In the genomic region with DNA sequence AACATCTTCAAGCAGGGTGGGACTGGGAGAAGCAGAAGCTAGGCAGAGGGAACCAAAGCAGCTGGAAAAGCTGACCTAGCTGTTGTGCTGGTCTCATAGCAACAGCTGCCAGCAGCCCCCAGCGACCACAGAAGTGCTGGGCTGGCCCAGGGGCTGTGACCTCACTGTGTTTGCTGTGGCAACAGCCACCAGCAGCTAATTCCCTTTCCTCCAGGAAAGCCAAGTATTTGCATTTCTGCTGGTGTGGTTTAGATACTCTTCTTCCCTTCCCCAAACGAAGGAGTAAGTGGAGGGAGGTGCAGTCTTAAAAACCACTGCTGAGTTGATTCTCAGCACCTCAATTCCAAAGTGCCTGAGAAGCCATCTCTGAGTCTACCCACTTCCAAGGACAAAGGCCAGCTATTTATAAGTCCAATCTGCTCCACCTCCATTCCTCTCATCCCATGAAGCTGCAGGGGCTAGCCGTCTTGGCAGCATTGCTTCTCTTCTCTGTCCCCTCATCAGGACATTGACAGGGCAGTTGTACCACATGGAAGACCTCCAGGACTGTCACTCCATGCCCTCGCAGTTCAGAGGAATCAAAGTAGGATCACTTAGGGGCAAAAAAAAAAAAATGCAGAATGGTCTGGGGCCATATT, we compare ENCODE assay signal across 8 cellular contexts. TPM values are rescaled to one million over a fixed set of nuclear protein-coding genes. Genes with fewer than 3 reads are reported as not detected.
DNase-seq lines count a peak whose midpoint lies in the region; ATAC-seq and TF ChIP-seq lines count a peak whose summit lies in the region.

No MANE protein-coding gene starts in this region.

- peaks cover 69% of the 10 kb centered on the region for H3K4me1 Mint-ChIP-seq in activated CD4-positive, alpha-beta T cell treated with anti-CD3 and anti-CD28 coated beads, Interleukin-2, amount 10 ng/mL, durations not matched to agents 24 days and 14 days

- H3K36me3 Mint-ChIP-seq in activated CD4-positive, alpha-beta T cell treated with anti-CD3 and anti-CD28 coated beads, Interleukin-2, amount 10 ng/mL, durations not matched to agents 24 days and 14 days (ENCODE audit: low read depth): peaks cover 86% of the 10 kb centered on the region

- no peaks in the 10 kb centered on the region for H3K27me3 ChIP-seq in liver (ENCODE audit: control insufficient read depth in 4 of 4, insufficient read depth in 4 of 4, low read length in 3 of 4)

- peaks cover 0 to 5% (median 1%) of the 10 kb centered on the region in 4 donors for H3K4me1 ChIP-seq in liver (ENCODE audit: control insufficient read depth in 4 of 4, insufficient read depth in 4 of 4, low read length in 3 of 4)

- no peak for TF ChIP-seq RAD21 in liver (IDR thresholded peaks at IDR 0.05)

- no peaks in the 10 kb centered on the region for H3K9me3 ChIP-seq in liver (ENCODE audit: control insufficient read depth in 4 of 4, low read length in 3 of 4)

- intact Hi-C loops in activated CD4-positive, alpha-beta T cell treated with anti-CD3 and anti-CD28 coated beads, Interleukin-2, amount 10 ng/mL, durations not matched to agents 24 days and 14 days (cut with micrococcal nuclease): no loop called here

- H3K27ac ChIP-seq in liver (ENCODE audit: low read depth in 1 of 2, low read length in 2 of 2) (peak overlapping the region in 1 of 2 donors; percentile 68), substantia nigra (ENCODE audit: low read depth, low read length, poor library complexity, severe bottlenecking) (peak overlapping the region; percentile 62)

- TF ChIP-seq CTCF in liver (IDR thresholded peaks at IDR 0.05; ENCODE audit: low read depth, low read length, missing input control): no peak

- 60% methylated on average over 4 of the region's 4 CpGs for WGBS in liver

- H3K27ac Mint-ChIP-seq in activated CD4-positive, alpha-beta T cell treated with anti-CD3 and anti-CD28 coated beads, Interleukin-2, amount 10 ng/mL, durations not matched to agents 24 days and 14 days: peak overlapping the region; percentile 77

- peak; percentile 79 for DNase-seq in activated CD4-positive, alpha-beta T cell treated with anti-CD3 and anti-CD28 coated beads, Interleukin-2, amount 10 ng/mL, durations not matched to agents 24 days and 14 days
- no peak for DNase-seq in activated CD4-positive, alpha-beta T cell treated with anti-CD3 and anti-CD28 coated beads for 48 hours
- DNase-seq in NCI-H2029 treated with DMSO at 0.1 percent for 48 hours (lab: John Stamatoyannopoulos, UW) (peak; percentile 61), brain pericyte (ENCODE audit: low read depth, low spot score) (peak; percentile 68), substantia nigra (lab: John Stamatoyannopoulos, UW) (peak in 15 of 49 donors; percentile 9 to 56 (median 34)), NCI-H2081 treated with DMSO at 0.1 percent for 48 hours (lab: John Stamatoyannopoulos, UW) (no peak)

- no peaks in the 10 kb centered on the region for H3K9me3 Mint-ChIP-seq in activated CD4-positive, alpha-beta T cell treated with anti-CD3 and anti-CD28 coated beads, Interleukin-2, amount 10 ng/mL, durations not matched to agents 24 days and 14 days

- H3K36me3 ChIP-seq in liver (ENCODE audit: control insufficient read depth in 4 of 4, insufficient read depth in 3 of 4, low read depth in 1 of 4, low read length in 3 of 4): peaks cover 22 to 92% (median 73%) of the 10 kb centered on the region in 4 donors

- no peaks in the 10 kb centered on the region for H3K27me3 Mint-ChIP-seq in activated CD4-positive, alpha-beta T cell treated with anti-CD3 and anti-CD28 coated beads, Interleukin-2, amount 10 ng/mL, durations not matched to agents 24 days and 14 days

- no peak overlapping the region for H3K4me3 ChIP-seq in liver (ENCODE audit: low read depth in 1 of 3, low read length in 3 of 3)

- no peak overlapping the region for H3K4me3 Mint-ChIP-seq in activated CD4-positive, alpha-beta T cell treated with anti-CD3 and anti-CD28 coated beads, Interleukin-2, amount 10 ng/mL, durations not matched to agents 24 days and 14 days

- no peak for ATAC-seq in HG02973 (IDR thresholded peaks at IDR 0.05; ENCODE audit: unreplicated experiment)

- peak overlapping the region in 1 of 2 donors; percentile 3 for H3K9ac ChIP-seq in liver (ENCODE audit: low read depth in 1 of 2, low read length in 2 of 2)

TF ChIP-seq in liver, 16 proteins besides CTCF, POLR2A, EP300 and RAD21:
- peak; percentile 26 for TF ChIP-seq NR2F2 (IDR thresholded peaks at IDR 0.05)
- peak in 1 of 2 donors; percentile 13 for TF ChIP-seq RXRA (IDR thresholded peaks at IDR 0.05)
- no peak for TF ChIP-seq EGR1 (IDR thresholded peaks at IDR 0.05; ENCODE audit: low read depth in 2 of 2)
- no peak for TF ChIP-seq TAF1 (conservative IDR thresholded peaks at IDR 0.05)

RNA-seq across cellular contexts. Expression of gene CCDC97, which starts 11.5 kb away (rescaled TPM):
- total RNA-seq in activated CD4-positive, alpha-beta T cell treated with anti-CD3 and anti-CD28 coated beads, Interleukin-2, amount 10 ng/mL, durations not matched to agents 24 days and 14 days: 30.4 and 30.7 TPM in 2 replicates
- total RNA-seq in liver: 1 to 10 TPM; 3.8 to 5.6 TPM
- 1 to 10 TPM; 5.0 to 5.7 TPM for polyA plus RNA-seq in liver

RNA-seq across cellular contexts. Expression of gene HNRNPUL1, which starts 34.3 kb away (rescaled TPM):
- 256 and 258 TPM in 2 replicates for total RNA-seq in activated CD4-positive, alpha-beta T cell treated with anti-CD3 and anti-CD28 coated beads, Interleukin-2, amount 10 ng/mL, durations not matched to agents 24 days and 14 days
- total RNA-seq in liver: 10 to 100 TPM; 55.5 to 80.2 TPM
- polyA plus RNA-seq in liver: 10 to 100 TPM; 34.9 to 35.9 TPM

RNA-seq across cellular contexts. Expression of gene TGFB1, which starts 55.3 kb away (rescaled TPM):
- 125 and 127 TPM in 2 replicates for total RNA-seq in activated CD4-positive, alpha-beta T cell treated with anti-CD3 and anti-CD28 coated beads, Interleukin-2, amount 10 ng/mL, durations not matched to agents 24 days and 14 days
- 10 to 100 TPM in 1 of 2 donors, 1 to 10 TPM in 1; 4.9 to 10.6 TPM for total RNA-seq in liver
- 1 to 10 TPM in 1 of 2 donors, under 1 TPM in 1; 0.83 to 8.9 TPM for polyA plus RNA-seq in liver

Comparison
In these comparisons a context has a peak if more than half of its experiments do, and no peak if none do; other contexts are left out.
1. DNase-seq: peak in activated CD4-positive, alpha-beta T cell treated with anti-CD3 and anti-CD28 coated beads, Interleukin-2, amount 10 ng/mL, durations not matched to agents 24 days and 14 days (single experiment), NCI-H2029 treated with DMSO at 0.1 percent for 48 hours (single experiment) and brain pericyte (single experiment); none in activated CD4-positive, alpha-beta T cell treated with anti-CD3 and anti-CD28 coated beads for 48 hours (single experiment) and NCI-H2081 treated with DMSO at 0.1 percent for 48 hours (single experiment).
2. RNA of gene TGFB1, which starts 55.3 kb away (total RNA-seq): 125 to 127 TPM in activated CD4-positive, alpha-beta T cell treated with anti-CD3 and anti-CD28 coated beads, Interleukin-2, amount 10 ng/mL, durations not matched to agents 24 days and 14 days; 4.9 to 10.6 TPM in liver; every median in the first group is over 10 times any median in the second.